In genomic region chr15:70112018-70112395, GRCh38 we compare ENCODE assay signal across 11 cellular contexts. TPM values are rescaled to one million over a fixed set of nuclear protein-coding genes. Genes with fewer than 3 reads are reported as not detected.
DNase-seq lines count a peak whose midpoint lies in the region; TF ChIP-seq lines count a peak whose summit lies in the region.
"Had no signal": no experiment of that assay in that cellular context is flagged by ENCODE, and none has a peak within 500 bp of the region (broad histone marks: within the 10 kb centered on the region; RNA-seq: fewer than 3 reads in every experiment).

No MANE protein-coding gene starts in this region.

- no peak overlapping the region for H2BK120ac ChIP-seq in trophoblast cell (ENCODE audit: insufficient read depth, low read length, poor library complexity)

- H3K4me1 ChIP-seq in PC-9 (replicated peaks; ENCODE audit: insufficient read depth) (peaks cover 9% of the 10 kb centered on the region), trophoblast cell (ENCODE audit: control insufficient read depth in 1 of 2, insufficient read depth in 2 of 2, low read length in 2 of 2) (peaks cover 18 to 26% of the 10 kb centered on the region in 2 experiments)

- H3K23ac ChIP-seq in trophoblast cell (ENCODE audit: low read length), result no peak overlapping the region

- no peak overlapping the region for H4K12ac ChIP-seq in trophoblast cell (ENCODE audit: low read depth, low read length)

- no peaks in the 10 kb centered on the region for H4K20me1 ChIP-seq in PC-9 (ENCODE audit: insufficient read depth)

- no peak overlapping the region for H3K4me3 ChIP-seq in PC-9
- H3K4me3 ChIP-seq in fibroblast of mammary gland (ENCODE audit: control insufficient read depth, low read depth, low read length), result no peak overlapping the region
- H3K4me3 ChIP-seq in trophoblast cell (ENCODE audit: low read depth, low read length), result no peak overlapping the region
- H3K4me3 ChIP-seq: GM12878 had no signal

- H3K79me1 ChIP-seq in trophoblast cell (ENCODE audit: low read length), result peaks cover 6% of the 10 kb centered on the region

- peak overlapping the region; percentile 42 for H4K91ac ChIP-seq in trophoblast cell (ENCODE audit: low read depth, low read length)

- H4K8ac ChIP-seq in trophoblast cell (ENCODE audit: low read depth, low read length), result no peak overlapping the region

- no peak overlapping the region for H3K4ac ChIP-seq in trophoblast cell (ENCODE audit: low read depth, low read length)

- no peaks in the 10 kb centered on the region for H3K9me2 ChIP-seq in PC-9 (ENCODE audit: insufficient read depth)

- H3K9ac ChIP-seq in trophoblast cell (ENCODE audit: low read length), result no peak overlapping the region

- no CpG with 5 or more reads among the region's 5 CpGs for WGBS in trophoblast cell (ENCODE audit: extremely low coverage, insufficient coverage, insufficient read length)

- intact Hi-C loops in PC-9 (cut with micrococcal nuclease; ENCODE audit: unreplicated experiment), result no loop called here
- intact Hi-C loops in head of caudate nucleus (cut with DNase I), result no loop called here

- peak overlapping the region; percentile 38 for H3K4me2 ChIP-seq in PC-9
- H3K4me2 ChIP-seq in trophoblast cell (ENCODE audit: low read length), result peak overlapping the region; percentile 29

- peak overlapping the region; percentile 31 for H3K27ac ChIP-seq in C4-2B
- no peak overlapping the region for H3K27ac ChIP-seq in PC-9
- no peak overlapping the region for H3K27ac ChIP-seq in trophoblast cell (ENCODE audit: low read depth, low read length)

- no peaks in the 10 kb centered on the region for H3K79me2 ChIP-seq in PC-9 (ENCODE audit: low read depth)
- no peaks in the 10 kb centered on the region for H3K79me2 ChIP-seq in trophoblast cell (ENCODE audit: control insufficient read depth, insufficient read depth, low read length, poor library complexity)

- H3K27me3 ChIP-seq in PC-9 (ENCODE audit: insufficient read depth, low read depth) (no peaks in the 10 kb centered on the region), trophoblast cell (ENCODE audit: insufficient read depth, low read length) (peaks cover 4% of the 10 kb centered on the region)

- no peak overlapping the region for H2AK5ac ChIP-seq in trophoblast cell (ENCODE audit: low read length)

- POLR2A ChIA-PET in PC-9 (lab: Charles Lee; ENCODE audit: unreplicated experiment), result no interaction called here

- no TSS peak for BruUV-seq in PC-9 (replicated peaks; lab: Mats Ljungman, UMichigan)

- CTCF ChIA-PET in PC-9 (lab: Charles Lee), result interaction anchor here (1.1 kb wide), 1 partner anchor 11 kb away, joined by 4 read pairs; no protein-coding TSS in a partner anchor

- H3K9me3 ChIP-seq in PC-9 (ENCODE audit: insufficient read depth, low read depth), result no peaks in the 10 kb centered on the region
- H3K9me3 ChIP-seq in trophoblast cell (ENCODE audit: insufficient read depth, low read depth, low read length), result no peaks in the 10 kb centered on the region

- TF ChIP-seq CTCF in C4-2B (conservative IDR thresholded peaks at IDR 0.05) (no peak), PC-9 (conservative IDR thresholded peaks at IDR 0.05) (no peak), fibroblast of mammary gland (conservative IDR thresholded peaks at IDR 0.05; ENCODE audit: control insufficient read depth, insufficient read depth, low read depth, low read length) (no peak)

- H2BK12ac ChIP-seq in trophoblast cell (ENCODE audit: low read length), result no peak overlapping the region

- peak overlapping the region; percentile 61 for H2BK5ac ChIP-seq in trophoblast cell (ENCODE audit: low read depth, low read length, poor library complexity)

- H3K18ac ChIP-seq in trophoblast cell (ENCODE audit: low read length), result no peak overlapping the region

- H2AFZ ChIP-seq in PC-9 (no peak overlapping the region), trophoblast cell (ENCODE audit: insufficient read depth, low read length, poor library complexity) (no peak overlapping the region)

- DNase-seq in PC-9 (no peak), fibroblast of mammary gland (ENCODE audit: low read depth) (peak; percentile 61), trophoblast cell (no peak), NCI-H146 treated with DMSO at 0.1 percent for 48 hours (lab: John Stamatoyannopoulos, UW; ENCODE audit: unreplicated experiment) (no peak), head of caudate nucleus (no peak), HT-29 (ENCODE audit: low spot score) (no peak), HuH-7.5 (ENCODE audit: low spot score) (no peak)
- DNase-seq: CD8-positive, alpha-beta T cell; T-cell had no signal

- peak overlapping the region; percentile 40 for H3K14ac ChIP-seq in trophoblast cell (ENCODE audit: low read length)

- H3F3A ChIP-seq in PC-9 (ENCODE audit: insufficient read depth, low read depth), result no peaks in the 10 kb centered on the region; the same call in 1 of the 2 replicates

- no peaks in the 10 kb centered on the region for H3K36me3 ChIP-seq in PC-9 (ENCODE audit: low read depth)
- H3K36me3 ChIP-seq in trophoblast cell (ENCODE audit: control insufficient read depth in 1 of 2, insufficient read depth in 2 of 2, low read length in 2 of 2), result no peaks in the 10 kb centered on the region

RNA-seq across cellular contexts. Expression of gene TLE3, which starts 14.3 kb away (rescaled TPM):
- 51.3 and 72.4 TPM in 2 replicates for total RNA-seq in PC-9 (2021)
- polyA plus RNA-seq in trophoblast cell (2013), result 139 and 146 TPM in 2 replicates
- total RNA-seq in HT-29 (2014; rRNA removed; shearing (Covaris generic)), result 59.1 and 77.6 TPM in 2 replicates
